2 cellular contexts compared by ENCODE assay signal in the genomic region with DNA sequence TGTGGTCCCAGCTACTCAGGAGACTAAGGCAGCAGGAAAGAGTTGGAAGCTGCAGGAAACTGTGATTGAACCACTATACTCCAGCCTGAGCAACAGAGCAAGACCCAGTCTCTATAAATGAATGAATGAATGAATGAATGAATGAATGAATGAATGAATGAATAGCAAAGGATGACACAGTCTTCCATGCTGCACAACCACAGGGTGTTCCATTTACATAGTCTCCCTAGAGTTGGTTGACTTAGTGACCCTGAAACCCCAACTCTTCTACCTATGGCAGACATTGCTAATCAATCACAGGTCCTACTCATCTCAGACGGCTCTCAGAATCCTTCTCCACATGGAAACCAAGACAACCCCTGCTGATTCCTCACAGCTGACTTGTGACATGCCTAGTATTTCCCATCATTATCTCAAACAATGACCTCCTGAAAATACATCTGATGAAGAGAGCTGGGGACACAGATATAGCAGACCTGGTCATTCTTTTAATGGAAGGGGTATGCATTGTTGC.
TF ChIP-seq lines count a peak whose summit lies in the region.

No MANE protein-coding gene starts in this region.

TF ChIP-seq in GM12878, 131 proteins besides CTCF, POLR2A, EP300 and RAD21:
- TF ChIP-seq DPF2 (IDR thresholded peaks at IDR 0.05) (no peak), ZNF24 (IDR thresholded peaks at IDR 0.05) (peak; percentile 63)

TF ChIP-seq in HEK293T, 16 proteins besides CTCF, POLR2A, EP300 and RAD21:
- TF ChIP-seq ARNT (IDR thresholded peaks at IDR 0.05) (no peak), TARDBP (IDR thresholded peaks at IDR 0.05) (no peak), SP1 (IDR thresholded peaks at IDR 0.05) (no peak), LEF1 (IDR thresholded peaks at IDR 0.05; ENCODE audit: borderline replicate concordance) (no peak), SUZ12 (IDR thresholded peaks at IDR 0.05) (no peak), FOXA1 (IDR thresholded peaks at IDR 0.05) (no peak), NFRKB (IDR thresholded peaks at IDR 0.05) (no peak), CTBP1 (IDR thresholded peaks at IDR 0.05; ENCODE audit: borderline replicate concordance) (no peak), ZNF384 (IDR thresholded peaks at IDR 0.05) (no peak), HDGF (IDR thresholded peaks at IDR 0.05; ENCODE audit: borderline replicate concordance) (no peak), L3MBTL2 (conservative IDR thresholded peaks at IDR 0.05) (no peak), PKNOX1 (IDR thresholded peaks at IDR 0.05) (no peak), ELF4 (IDR thresholded peaks at IDR 0.05) (no peak), BHLHE40 (IDR thresholded peaks at IDR 0.05; ENCODE audit: borderline replicate concordance) (no peak), FOXK2 (IDR thresholded peaks at IDR 0.05) (no peak), FOXM1 (IDR thresholded peaks at IDR 0.05; ENCODE audit: borderline replicate concordance) (no peak)
